ENCODE assay signal across 1 cellular context in the genomic region with DNA sequence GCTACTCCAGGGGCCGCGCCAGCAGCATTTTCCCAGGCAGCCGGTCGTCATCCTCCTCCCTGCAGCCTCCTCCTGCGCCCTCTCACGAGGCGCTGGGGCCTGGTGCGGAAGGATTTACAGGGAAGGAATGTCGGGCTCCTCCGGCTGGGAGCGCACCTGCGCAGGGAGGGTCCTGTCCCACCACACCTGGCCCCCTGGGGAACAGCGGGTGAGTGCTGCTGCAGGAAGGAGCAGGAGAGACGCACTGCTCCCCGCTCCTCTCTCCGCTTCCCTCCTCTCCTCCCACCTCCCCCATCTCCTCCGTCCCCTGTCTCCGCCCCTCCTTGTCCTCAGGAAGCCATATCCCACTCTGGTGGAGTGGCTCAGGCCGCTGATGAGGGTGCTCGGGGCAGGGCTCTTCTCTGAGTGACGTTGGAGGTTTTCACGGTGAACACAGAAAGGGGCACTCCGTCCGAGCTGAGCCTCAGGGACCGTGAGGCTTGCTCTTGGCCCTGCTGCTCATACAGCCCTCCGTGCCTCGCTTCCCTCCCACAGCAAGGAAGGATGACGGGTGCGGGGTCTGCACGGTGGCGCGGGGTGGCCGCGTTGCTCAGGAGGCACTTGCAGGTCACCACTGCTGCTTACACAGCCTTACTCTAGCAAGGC.
TF ChIP-seq lines count a peak whose summit lies in the region.

No MANE protein-coding gene starts in this region.

TF ChIP-seq in SK-N-SH treated with all-trans-retinoic acid at 6 μM for 48 hours, 23 proteins besides CTCF, POLR2A, EP300 and RAD21 (continued from another document):
- TF ChIP-seq, protein P1, sequence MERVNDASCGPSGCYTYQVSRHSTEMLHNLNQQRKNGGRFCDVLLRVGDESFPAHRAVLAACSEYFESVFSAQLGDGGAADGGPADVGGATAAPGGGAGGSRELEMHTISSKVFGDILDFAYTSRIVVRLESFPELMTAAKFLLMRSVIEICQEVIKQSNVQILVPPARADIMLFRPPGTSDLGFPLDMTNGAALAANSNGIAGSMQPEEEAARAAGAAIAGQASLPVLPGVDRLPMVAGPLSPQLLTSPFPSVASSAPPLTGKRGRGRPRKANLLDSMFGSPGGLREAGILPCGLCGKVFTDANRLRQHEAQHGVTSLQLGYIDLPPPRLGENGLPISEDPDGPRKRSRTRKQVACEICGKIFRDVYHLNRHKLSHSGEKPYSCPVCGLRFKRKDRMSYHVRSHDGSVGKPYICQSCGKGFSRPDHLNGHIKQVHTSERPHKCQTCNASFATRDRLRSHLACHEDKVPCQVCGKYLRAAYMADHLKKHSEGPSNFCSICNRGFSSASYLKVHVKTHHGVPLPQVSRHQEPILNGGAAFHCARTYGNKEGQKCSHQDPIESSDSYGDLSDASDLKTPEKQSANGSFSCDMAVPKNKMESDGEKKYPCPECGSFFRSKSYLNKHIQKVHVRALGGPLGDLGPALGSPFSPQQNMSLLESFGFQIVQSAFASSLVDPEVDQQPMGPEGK (CRISPR knock-in tag; IDR thresholded peaks at IDR 0.05; ENCODE audit: borderline replicate concordance) = no peak
- TF ChIP-seq BACH2 (CRISPR knock-in tag; IDR thresholded peaks at IDR 0.05; ENCODE audit: borderline replicate concordance) = no peak
- TF ChIP-seq, protein P2, sequence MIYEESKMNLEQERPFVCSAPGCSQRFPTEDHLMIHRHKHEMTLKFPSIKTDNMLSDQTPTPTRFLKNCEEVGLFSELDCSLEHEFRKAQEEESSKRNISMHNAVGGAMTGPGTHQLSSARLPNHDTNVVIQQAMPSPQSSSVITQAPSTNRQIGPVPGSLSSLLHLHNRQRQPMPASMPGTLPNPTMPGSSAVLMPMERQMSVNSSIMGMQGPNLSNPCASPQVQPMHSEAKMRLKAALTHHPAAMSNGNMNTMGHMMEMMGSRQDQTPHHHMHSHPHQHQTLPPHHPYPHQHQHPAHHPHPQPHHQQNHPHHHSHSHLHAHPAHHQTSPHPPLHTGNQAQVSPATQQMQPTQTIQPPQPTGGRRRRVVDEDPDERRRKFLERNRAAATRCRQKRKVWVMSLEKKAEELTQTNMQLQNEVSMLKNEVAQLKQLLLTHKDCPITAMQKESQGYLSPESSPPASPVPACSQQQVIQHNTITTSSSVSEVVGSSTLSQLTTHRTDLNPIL (CRISPR knock-in tag; IDR thresholded peaks at IDR 0.05; ENCODE audit: low read depth) = no peak
- TF ChIP-seq ZNF70 (CRISPR knock-in tag; IDR thresholded peaks at IDR 0.05) = no peak
- TF ChIP-seq ZFP30 (CRISPR knock-in tag; IDR thresholded peaks at IDR 0.05) = no peak
- TF ChIP-seq, protein P3, sequence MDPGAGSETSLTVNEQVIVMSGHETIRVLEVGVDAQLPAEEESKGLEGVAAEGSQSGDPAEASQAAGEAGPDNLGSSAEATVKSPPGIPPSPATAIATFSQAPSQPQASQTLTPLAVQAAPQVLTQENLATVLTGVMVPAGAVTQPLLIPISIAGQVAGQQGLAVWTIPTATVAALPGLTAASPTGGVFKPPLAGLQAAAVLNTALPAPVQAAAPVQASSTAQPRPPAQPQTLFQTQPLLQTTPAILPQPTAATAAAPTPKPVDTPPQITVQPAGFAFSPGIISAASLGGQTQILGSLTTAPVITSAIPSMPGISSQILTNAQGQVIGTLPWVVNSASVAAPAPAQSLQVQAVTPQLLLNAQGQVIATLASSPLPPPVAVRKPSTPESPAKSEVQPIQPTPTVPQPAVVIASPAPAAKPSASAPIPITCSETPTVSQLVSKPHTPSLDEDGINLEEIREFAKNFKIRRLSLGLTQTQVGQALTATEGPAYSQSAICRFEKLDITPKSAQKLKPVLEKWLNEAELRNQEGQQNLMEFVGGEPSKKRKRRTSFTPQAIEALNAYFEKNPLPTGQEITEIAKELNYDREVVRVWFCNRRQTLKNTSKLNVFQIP (CRISPR knock-in tag; IDR thresholded peaks at IDR 0.05; ENCODE audit: borderline replicate concordance, low read depth) = no peak
- TF ChIP-seq ZNF8 (CRISPR knock-in tag; IDR thresholded peaks at IDR 0.05) = no peak
- no peak for TF ChIP-seq ARNTL (CRISPR knock-in tag; IDR thresholded peaks at IDR 0.05; ENCODE audit: borderline replicate concordance, low read depth)
- no peak for TF ChIP-seq RARB (CRISPR knock-in tag; IDR thresholded peaks at IDR 0.05)
- no peak for TF ChIP-seq GLIS3 (CRISPR knock-in tag; IDR thresholded peaks at IDR 0.05)
- no peak for TF ChIP-seq ZFP3 (CRISPR knock-in tag; IDR thresholded peaks at IDR 0.05)
TF ChIP-seq in SK-N-SH treated with all-trans-retinoic acid at 6 μM for 48 hours: peak in this region for 0.
